In genomic region chr1:234721476-234722266, GRCh38 we compare ENCODE assay signal across 8 cellular contexts.
DNase-seq lines count a peak whose midpoint lies in the region; ATAC-seq and TF ChIP-seq lines count a peak whose summit lies in the region.

No MANE protein-coding gene starts in this region.

- 0 out of 2 replicates have a peak overlapping the region, but pooled peaks have one; percentile 84 for H3K4me2 ChIP-seq in PC-3 (ENCODE audit: low read length)

- H2AFZ ChIP-seq in PC-3 (ENCODE audit: low read length), result no peak overlapping the region

- H3K4me1 ChIP-seq in PC-3 (ENCODE audit: insufficient read depth, low read length), result peaks cover 46% of the 10 kb centered on the region

- no peaks in the 10 kb centered on the region for H3K79me2 ChIP-seq in PC-3 (ENCODE audit: low read length)

- H3K4me1 Mint-ChIP-seq in effector memory CD8-positive, alpha-beta T cell (ENCODE audit: low read depth in 2 of 2), result peaks cover 30 to 40% of the 10 kb centered on the region in 2 donors
- H3K4me1 Mint-ChIP-seq in naive thymus-derived CD8-positive, alpha-beta T cell, result peaks cover 42 to 60% (median 56%) of the 10 kb centered on the region in 4 donors

- H3K36me3 Mint-ChIP-seq in effector memory CD8-positive, alpha-beta T cell (ENCODE audit: insufficient read depth), result peaks cover 26% of the 10 kb centered on the region
- H3K36me3 Mint-ChIP-seq in naive thymus-derived CD8-positive, alpha-beta T cell, result no peaks in the 10 kb centered on the region

- no peaks in the 10 kb centered on the region for H3K27me3 ChIP-seq in AG04450 (ENCODE audit: control insufficient read depth, insufficient read depth, low read length)
- no peaks in the 10 kb centered on the region for H3K27me3 ChIP-seq in PC-3 (ENCODE audit: low read length)

- H3K36me3 ChIP-seq in PC-3 (ENCODE audit: low read depth, low read length), result no peaks in the 10 kb centered on the region

- CTCF ChIA-PET in AG04450 (lab: Charles Lee) (interaction anchor here (0.5 to 2.0 kb wide), 6 partner anchors 31 to 382 kb away, joined by 3 to 8 read pairs (median 3); no protein-coding TSS in a partner anchor), PC-3 (lab: Charles Lee) (no interaction called here)

- peaks cover 9% of the 10 kb centered on the region for H3F3A ChIP-seq in PC-3 (ENCODE audit: low read length, unreplicated experiment)

- H3K4me3 ChIP-seq in AG04450 (ENCODE audit: low read depth, low read length) (peak overlapping the region; percentile 7; the same call in 1 of the 2 replicates), PC-3 (ENCODE audit: low read length) (no peak overlapping the region)

- H3K9me2 ChIP-seq in PC-3 (replicated peaks; ENCODE audit: low read length), result no peaks in the 10 kb centered on the region

- BruUV-seq in PC-3 (replicated peaks; lab: Mats Ljungman, UMichigan), result no TSS peak

- no peak overlapping the region for H3K9ac ChIP-seq in PC-3 (ENCODE audit: low read length)

- TF ChIP-seq CTCF in AG04450 (IDR thresholded peaks at IDR 0.05; ENCODE audit: low read depth, low read length) (no peak), PC-3 (conservative IDR thresholded peaks at IDR 0.05; ENCODE audit: low read depth, low read length) (no peak)

- H3K27ac ChIP-seq in AG04450 (ENCODE audit: low read depth, low read length) (peak overlapping the region; percentile 100), PC-3 (ENCODE audit: low read length) (peak overlapping the region; percentile 99)

- POLR2A ChIA-PET in AG04450 (lab: Yijun Ruan, JAX) (interaction anchor here (0.8 to 4.5 kb wide), 3 partner anchors 110 to 249 kb away, joined by 5 to 79 read pairs (median 7); partner anchors contain the start of gene IRF2BP2), PC-3 (lab: Charles Lee; ENCODE audit: unreplicated experiment) (no interaction called here)
- POLR2A ChIA-PET in naive thymus-derived CD8-positive, alpha-beta T cell (lab: Charles Lee), result interaction anchor here (1.0 to 8.6 kb wide), 3 partner anchors 28 to 110 kb away, joined by 4 to 217 read pairs (median 62); partner anchors contain the start of gene IRF2BP2

- no peaks in the 10 kb centered on the region for H3K9me3 Mint-ChIP-seq in effector memory CD8-positive, alpha-beta T cell
- H3K9me3 Mint-ChIP-seq in naive thymus-derived CD8-positive, alpha-beta T cell, result no peaks in the 10 kb centered on the region

- DNase-seq in AG04450 (ENCODE audit: low read depth, low spot score) (peak; percentile 77), PC-3 (no peak), NCI-H1105 treated with DMSO at 0.1 percent for 48 hours (lab: John Stamatoyannopoulos, UW) (no peak), NCI-H1436 (lab: John Stamatoyannopoulos, UW) (no peak)
- DNase-seq in effector memory CD8-positive, alpha-beta T cell, result no peak
- DNase-seq in naive thymus-derived CD8-positive, alpha-beta T cell, result no peak
- no peak for DNase-seq in stimulated activated naive CD4-positive, alpha-beta T cell (lab: John Stamatoyannopoulos, UW)

- H3K4me3 Mint-ChIP-seq in effector memory CD8-positive, alpha-beta T cell, result peak overlapping the region in 1 of 2 donors; percentile 46
- peak overlapping the region in 5 of 10 donors; percentile 24 to 72 (median 44) for H3K4me3 Mint-ChIP-seq in naive thymus-derived CD8-positive, alpha-beta T cell

- ATAC-seq in PC-3 (no peak), HG03135 (IDR thresholded peaks at IDR 0.05; ENCODE audit: unreplicated experiment) (no peak)
- no peak for ATAC-seq in effector memory CD8-positive, alpha-beta T cell (replicated peaks)
- no peak for ATAC-seq in naive thymus-derived CD8-positive, alpha-beta T cell

- H3K27me3 Mint-ChIP-seq in effector memory CD8-positive, alpha-beta T cell, result no peaks in the 10 kb centered on the region
- peaks cover 0 to 3% (median 0%) of the 10 kb centered on the region in 5 donors for H3K27me3 Mint-ChIP-seq in naive thymus-derived CD8-positive, alpha-beta T cell

- H4K20me1 ChIP-seq in PC-3 (ENCODE audit: low read length), result no peaks in the 10 kb centered on the region

- peak overlapping the region; percentile 94 to 98 for H3K27ac Mint-ChIP-seq in effector memory CD8-positive, alpha-beta T cell
- H3K27ac Mint-ChIP-seq in naive thymus-derived CD8-positive, alpha-beta T cell, result peak overlapping the region in 7 of 10 donors; percentile 42 to 99 (median 82)

- H3K9me3 ChIP-seq in AG04450 (ENCODE audit: control insufficient read depth, insufficient read depth, low read length) (no peaks in the 10 kb centered on the region), PC-3 (ENCODE audit: low read length) (no peaks in the 10 kb centered on the region)

- intact Hi-C loops in PC-3 (cut with micrococcal nuclease), result loop anchor here (5.0 kb wide), 1 partner anchor 241 kb away; no protein-coding TSS in a partner anchor
